ENCODE assay signal across 25 cellular contexts in the genomic region with DNA sequence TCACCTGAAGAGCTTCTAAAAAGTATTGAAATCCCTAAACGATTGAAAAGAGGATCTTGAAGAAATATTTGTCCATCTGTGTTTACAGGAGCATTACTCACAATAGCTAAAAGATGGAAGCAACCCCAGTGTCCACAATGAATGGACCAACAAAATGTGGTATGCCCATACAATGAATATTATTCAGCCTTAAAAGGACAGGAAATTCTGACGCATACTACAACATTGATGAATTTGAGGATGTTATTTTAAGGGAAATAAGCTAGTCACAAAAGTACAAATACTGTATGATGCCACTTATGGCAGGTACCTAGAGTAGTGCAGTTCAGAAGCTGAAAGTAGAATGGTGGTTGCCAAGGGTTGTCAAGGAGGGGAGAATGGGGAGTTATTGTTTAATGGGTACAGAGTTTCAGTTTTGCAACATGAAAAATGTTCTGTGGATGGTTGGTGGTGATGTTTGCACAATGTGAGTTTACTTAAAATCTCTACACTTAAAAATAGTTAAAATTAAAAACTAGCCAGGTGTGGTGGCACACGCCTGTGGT. TPM values are rescaled to one million over a fixed set of nuclear protein-coding genes. Genes with fewer than 3 reads are reported as not detected.
DNase-seq lines count a peak whose midpoint lies in the region; ATAC-seq and TF ChIP-seq lines count a peak whose summit lies in the region.
"Had no signal": no experiment of that assay in that cellular context is flagged by ENCODE, and none has a peak within 500 bp of the region (broad histone marks: within the 10 kb centered on the region; RNA-seq: fewer than 3 reads in every experiment).

No MANE protein-coding gene starts in this region.

- no peaks in the 10 kb centered on the region for H3K36me3 ChIP-seq in MM.1S (replicated peaks; ENCODE audit: insufficient read depth, low read length)
- no peaks in the 10 kb centered on the region for H3K36me3 ChIP-seq in body of pancreas (replicated peaks in 1 of 2; ENCODE audit: insufficient read depth in 1 of 2, low read depth in 2 of 2)
- H3K36me3 ChIP-seq in subcutaneous abdominal adipose tissue (ENCODE audit: control insufficient read depth in 5 of 5, insufficient read depth in 5 of 5, low read length in 5 of 5) = no peaks in the 10 kb centered on the region
- H3K36me3 ChIP-seq: brain microvascular endothelial cell, neutrophil, uterus, WERI-Rb-1 had no signal

- CTCF ChIA-PET in activated CD4-positive, alpha-beta T cell treated with anti-CD3 and anti-CD28 coated beads for 36 hours (lab: Charles Lee) = interaction anchor here (0.6 kb wide), 1 partner anchor 436 kb away, joined by 4 read pairs; no protein-coding TSS in a partner anchor

- no peak overlapping the region for H3K4me2 ChIP-seq in MM.1S (ENCODE audit: low read depth, low read length)

- peaks cover 1% of the 10 kb centered on the region for H3K4me1 Mint-ChIP-seq in activated CD4-positive, alpha-beta T cell treated with anti-CD3 and anti-CD28 coated beads, Interleukin-2, amount 10 ng/mL, durations not matched to agents 24 days and 14 days
- H3K4me1 Mint-ChIP-seq in activated CD4-positive, alpha-beta T cell treated with anti-CD3 and anti-CD28 coated beads for 36 hours = no peaks in the 10 kb centered on the region
- H3K4me1 Mint-ChIP-seq: activated CD4-positive, alpha-beta T cell treated with anti-CD3 and anti-CD28 coated beads, Interleukin-2, amount 10 ng/mL, durations not matched to agents 7 days and 5 days had no signal

- POLR2A ChIA-PET in activated CD4-positive, alpha-beta T cell treated with anti-CD3 and anti-CD28 coated beads for 36 hours (lab: Charles Lee) = no interaction called here

- no peaks in the 10 kb centered on the region for H3K36me3 Mint-ChIP-seq in activated CD4-positive, alpha-beta T cell treated with anti-CD3 and anti-CD28 coated beads, Interleukin-2, amount 10 ng/mL, durations not matched to agents 24 days and 14 days (ENCODE audit: low read depth)
- H3K36me3 Mint-ChIP-seq in activated CD4-positive, alpha-beta T cell treated with anti-CD3 and anti-CD28 coated beads for 36 hours (ENCODE audit: low read depth) = no peaks in the 10 kb centered on the region
- H3K36me3 Mint-ChIP-seq: CD8-positive, alpha-beta T cell had no signal

- TF ChIP-seq CTCF in MM.1S (IDR thresholded peaks at IDR 0.05; ENCODE audit: low read length) = no peak
- TF ChIP-seq CTCF in body of pancreas (IDR thresholded peaks at IDR 0.05) = no peak

- peaks cover 16% of the 10 kb centered on the region for H3K4me1 ChIP-seq in MM.1S (ENCODE audit: low read length)
- peaks cover 28% of the 10 kb centered on the region for H3K4me1 ChIP-seq in body of pancreas
- H3K4me1 ChIP-seq in subcutaneous abdominal adipose tissue (ENCODE audit: control insufficient read depth in 5 of 5, insufficient read depth in 5 of 5, low read length in 5 of 5) = peaks cover 20 to 33% (median 32%) of the 10 kb centered on the region in 5 donors

- H3K79me2 ChIP-seq in MM.1S (ENCODE audit: low read length) = no peaks in the 10 kb centered on the region

- no peaks in the 10 kb centered on the region for H3K27me3 ChIP-seq in MM.1S (replicated peaks; ENCODE audit: insufficient read depth, low read length)
- no peaks in the 10 kb centered on the region for H3K27me3 ChIP-seq in body of pancreas
- H3K27me3 ChIP-seq in subcutaneous abdominal adipose tissue (ENCODE audit: control insufficient read depth in 5 of 5, insufficient read depth in 4 of 5, low read length in 5 of 5) = no peaks in the 10 kb centered on the region
- H3K27me3 ChIP-seq: brain microvascular endothelial cell, neutrophil, testis, uterus had no signal

- H3K9me3 ChIP-seq in MM.1S (replicated peaks; ENCODE audit: insufficient read depth, low read length) = no peaks in the 10 kb centered on the region
- H3K9me3 ChIP-seq in body of pancreas = no peaks in the 10 kb centered on the region
- H3K9me3 ChIP-seq in subcutaneous abdominal adipose tissue (ENCODE audit: control insufficient read depth in 5 of 5, low read length in 5 of 5) = no peaks in the 10 kb centered on the region
- H3K9me3 ChIP-seq: neutrophil, testis, uterus had no signal

- H3K27ac Mint-ChIP-seq in activated CD4-positive, alpha-beta T cell treated with anti-CD3 and anti-CD28 coated beads, Interleukin-2, amount 10 ng/mL, durations not matched to agents 24 days and 14 days = no peak overlapping the region
- H3K27ac Mint-ChIP-seq in activated CD4-positive, alpha-beta T cell treated with anti-CD3 and anti-CD28 coated beads for 36 hours = no peak overlapping the region
- H3K27ac Mint-ChIP-seq: activated CD4-positive, alpha-beta T cell treated with anti-CD3 and anti-CD28 coated beads, Interleukin-2, amount 10 ng/mL, durations not matched to agents 7 days and 5 days; activated T-cell treated with anti-CD3 and anti-CD28 coated beads, Interleukin-2, amount 50 U/mL, for 24 hours; CD8-positive, alpha-beta T cell had no signal

- H3K4me3 Mint-ChIP-seq in activated CD4-positive, alpha-beta T cell treated with anti-CD3 and anti-CD28 coated beads, Interleukin-2, amount 10 ng/mL, durations not matched to agents 24 days and 14 days = no peak overlapping the region
- H3K4me3 Mint-ChIP-seq in activated CD4-positive, alpha-beta T cell treated with anti-CD3 and anti-CD28 coated beads for 36 hours = no peak overlapping the region
- H3K4me3 Mint-ChIP-seq: activated CD4-positive, alpha-beta T cell treated with anti-CD3 and anti-CD28 coated beads, Interleukin-2, amount 10 ng/mL, durations not matched to agents 7 days and 5 days; activated T-cell treated with anti-CD3 and anti-CD28 coated beads, Interleukin-2, amount 50 U/mL, for 24 hours; CD8-positive, alpha-beta T cell had no signal

- H3K4me3 ChIP-seq in MM.1S (ENCODE audit: low read length) (no peak overlapping the region), body of pancreas (no peak overlapping the region), subcutaneous abdominal adipose tissue (ENCODE audit: low read depth in 1 of 5, low read length in 5 of 5) (no peak overlapping the region)
- H3K4me3 ChIP-seq: testis, uterus had no signal

- ATAC-seq in activated CD4-positive, alpha-beta T cell treated with anti-CD3 and anti-CD28 coated beads for 36 hours = no peak
- ATAC-seq in body of pancreas (no peak), HG02571 (IDR thresholded peaks at IDR 0.05; ENCODE audit: unreplicated experiment) (no peak)
- ATAC-seq: CD8-positive, alpha-beta T cell; esophagus mucosa had no signal

- H3F3A ChIP-seq in MM.1S (ENCODE audit: insufficient read depth, low read length) = peaks cover 7% of the 10 kb centered on the region; the same call in 1 of the 2 replicates

- no peak for TF ChIP-seq POLR2A in body of pancreas (IDR thresholded peaks at IDR 0.05)

- H3K9me3 Mint-ChIP-seq in activated CD4-positive, alpha-beta T cell treated with anti-CD3 and anti-CD28 coated beads, Interleukin-2, amount 10 ng/mL, durations not matched to agents 24 days and 14 days = no peaks in the 10 kb centered on the region
- H3K9me3 Mint-ChIP-seq in activated CD4-positive, alpha-beta T cell treated with anti-CD3 and anti-CD28 coated beads for 36 hours (ENCODE audit: low read depth) = no peaks in the 10 kb centered on the region
- H3K9me3 Mint-ChIP-seq: activated CD4-positive, alpha-beta T cell treated with anti-CD3 and anti-CD28 coated beads, Interleukin-2, amount 10 ng/mL, durations not matched to agents 7 days and 5 days; activated T-cell treated with anti-CD3 and anti-CD28 coated beads, Interleukin-2, amount 50 U/mL, for 24 hours; CD8-positive, alpha-beta T cell had no signal

- no peaks in the 10 kb centered on the region for H4K20me1 ChIP-seq in MM.1S (ENCODE audit: insufficient read depth, low read length)

- H3K27me3 Mint-ChIP-seq in activated CD4-positive, alpha-beta T cell treated with anti-CD3 and anti-CD28 coated beads, Interleukin-2, amount 10 ng/mL, durations not matched to agents 24 days and 14 days = peaks cover 8% of the 10 kb centered on the region
- H3K27me3 Mint-ChIP-seq in activated CD4-positive, alpha-beta T cell treated with anti-CD3 and anti-CD28 coated beads for 36 hours = no peaks in the 10 kb centered on the region
- H3K27me3 Mint-ChIP-seq: activated CD4-positive, alpha-beta T cell treated with anti-CD3 and anti-CD28 coated beads, Interleukin-2, amount 10 ng/mL, durations not matched to agents 7 days and 5 days; activated T-cell treated with anti-CD3 and anti-CD28 coated beads, Interleukin-2, amount 50 U/mL, for 24 hours had no signal

- intact Hi-C loops in activated CD4-positive, alpha-beta T cell treated with anti-CD3 and anti-CD28 coated beads, Interleukin-2, amount 10 ng/mL, durations not matched to agents 24 days and 14 days (cut with micrococcal nuclease) = no loop called here
- intact Hi-C loops in activated CD4-positive, alpha-beta T cell treated with anti-CD3 and anti-CD28 coated beads for 36 hours (cut with DNase I, micrococcal nuclease) = no loop called here
- intact Hi-C loops in body of pancreas (cut with DNase I) = no loop called here

- H2AFZ ChIP-seq in MM.1S (ENCODE audit: low read length) = no peak overlapping the region

- no peaks in the 10 kb centered on the region for H3K9me2 ChIP-seq in MM.1S (replicated peaks; ENCODE audit: insufficient read depth, low read length)

- no peak overlapping the region for H3K27ac ChIP-seq in MM.1S (ENCODE audit: low read length)
- H3K27ac ChIP-seq in body of pancreas = peak overlapping the region in 3 of 4 donors; percentile 43 to 79 (median 67)
- peak overlapping the region; percentile 95 for H3K27ac ChIP-seq in subcutaneous abdominal adipose tissue (ENCODE audit: low read depth, low read length)
- H3K27ac ChIP-seq: brain microvascular endothelial cell, neutrophil, testis had no signal

- peak; percentile 29 for DNase-seq in activated CD4-positive, alpha-beta T cell treated with anti-CD3 and anti-CD28 coated beads, Interleukin-2, amount 10 ng/mL, durations not matched to agents 24 days and 14 days
- DNase-seq in activated CD4-positive, alpha-beta T cell treated with anti-CD3 and anti-CD28 coated beads for 36 hours = no peak
- peak; percentile 16 for DNase-seq in MM.1S
- DNase-seq in body of pancreas = no peak
- DNase-seq in cortex of kidney (lab: John Stamatoyannopoulos, UW) = no peak
- no peak for DNase-seq in NCI-H2227 treated with DMSO at 0.1 percent for 48 hours (lab: John Stamatoyannopoulos, UW)
- DNase-seq: activated CD4-positive, alpha-beta T cell treated with anti-CD3 and anti-CD28 coated beads, Interleukin-2, amount 10 ng/mL, durations not matched to agents 7 days and 5 days; activated T-cell treated with anti-CD3 and anti-CD28 coated beads, Interleukin-2, amount 50 U/mL, for 24 hours; AML-193; brain microvascular endothelial cell; CD8-positive, alpha-beta T cell; effector memory CD4-positive, alpha-beta T cell; foreskin melanocyte; IMR-90; left colon; NCI-H748 treated with DMSO at 0.1 percent for 48 hours; stimulated activated naive CD4-positive, alpha-beta T cell treated with Interleukin-2 at 50 U/mL for 16 hours; T-helper 9 cell; testis; uterus; WERI-Rb-1 had no signal

- 70 to 72% methylated on average over 3 of the region's 3 CpGs for WGBS in body of pancreas, 2 donors

- H3K9ac ChIP-seq in MM.1S (ENCODE audit: low read length) (no peak overlapping the region), subcutaneous abdominal adipose tissue (ENCODE audit: low read length in 5 of 5) (peak overlapping the region in 1 of 5 donors; percentile 41)

RNA-seq across cellular contexts. Expression of gene GADD45A, which starts 37.1 kb away (rescaled TPM):
- 33.4 and 36.7 TPM in 2 replicates for total RNA-seq in activated CD4-positive, alpha-beta T cell treated with anti-CD3 and anti-CD28 coated beads, Interleukin-2, amount 10 ng/mL, durations not matched to agents 24 days and 14 days
- 10 to 100 TPM; 20.5 to 26.7 TPM for total RNA-seq in activated CD4-positive, alpha-beta T cell treated with anti-CD3 and anti-CD28 coated beads for 36 hours
- 10 to 100 TPM; 18.5 to 28.3 TPM for total RNA-seq in body of pancreas

Comparison
In these comparisons a context has a peak if more than half of its experiments do, and no peak if none do; other contexts are left out.
1. DNase-seq: peak in activated CD4-positive, alpha-beta T cell treated with anti-CD3 and anti-CD28 coated beads, Interleukin-2, amount 10 ng/mL, durations not matched to agents 24 days and 14 days (single experiment) and MM.1S (single experiment); none in activated CD4-positive, alpha-beta T cell treated with anti-CD3 and anti-CD28 coated beads for 36 hours (single experiment), body of pancreas (0 of 4), cortex of kidney (single experiment) and NCI-H2227 treated with DMSO at 0.1 percent for 48 hours (single experiment).